In the genomic region with DNA sequence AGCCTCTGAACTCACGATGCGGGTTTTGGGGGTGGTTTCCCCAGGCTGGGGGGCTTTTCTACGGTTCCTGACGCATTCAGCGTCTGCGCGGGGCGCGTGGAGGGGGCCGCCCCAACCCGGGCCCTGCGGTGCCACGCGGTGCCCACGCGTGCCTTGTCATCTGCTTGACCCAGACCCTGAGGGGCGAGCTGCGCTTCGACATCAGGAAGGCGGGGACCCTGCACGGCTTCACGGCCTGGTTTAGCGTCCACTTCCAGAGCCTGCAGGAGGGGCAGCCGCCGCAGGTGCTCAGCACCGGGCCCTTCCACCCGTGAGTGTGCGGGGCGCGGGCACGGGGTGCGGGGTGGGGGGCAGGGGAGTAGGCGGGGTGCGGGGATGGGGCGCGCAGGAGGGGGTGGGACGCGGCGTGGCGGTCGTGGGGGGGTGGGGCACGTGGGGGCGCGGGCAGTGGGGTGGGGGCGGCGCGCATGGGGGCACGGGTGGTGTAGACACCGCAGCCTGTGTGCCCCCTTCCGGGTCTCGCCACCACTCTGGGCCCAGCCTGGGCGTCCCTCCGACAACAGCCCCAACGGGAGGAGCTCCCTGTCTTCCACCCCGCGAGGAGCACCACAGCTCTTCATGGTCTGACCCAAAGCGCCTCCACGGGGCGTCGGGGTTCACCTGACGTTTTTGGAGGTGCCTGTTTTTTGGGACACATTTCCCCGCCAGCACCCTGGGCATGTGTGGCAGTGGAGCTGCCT, we compare ENCODE assay signal across 12 cellular contexts. TPM values are rescaled to one million over a fixed set of nuclear protein-coding genes. Genes with fewer than 3 reads are reported as not detected.
DNase-seq lines count a peak whose midpoint lies in the region; ATAC-seq lines count a peak whose summit lies in the region.
"Had no signal": no experiment of that assay in that cellular context is flagged by ENCODE, and none has a peak within 500 bp of the region (broad histone marks: within the 10 kb centered on the region; RNA-seq: fewer than 3 reads in every experiment).

No MANE protein-coding gene starts in this region.

- no peaks in the 10 kb centered on the region for H3K27me3 ChIP-seq in GM23248 (replicated peaks; ENCODE audit: insufficient read depth)
- H3K27me3 ChIP-seq in iPS-18a (ENCODE audit: control insufficient read depth, insufficient read depth, low read length) = peaks cover 4% of the 10 kb centered on the region

- no peak for DNase-seq in GM23248
- DNase-seq in activated naive CD8-positive, alpha-beta T cell treated with anti-CD3 and anti-CD28 coated beads, Interleukin-2, amount 10 ng/mL, durations not matched to agents 7 days and 5 days = no peak
- no peak for DNase-seq in stimulated activated naive B cell treated with anti-CD40 and anti-IgM and Interleukin-4, amounts not matched to agents 10 μg/mL and 1 μg/mL and 100 μg/mL, for 72 hours
- DNase-seq in central memory CD4-positive, alpha-beta T cell = no peak
- no peak for DNase-seq in stimulated activated CD4-positive, alpha-beta T cell treated with anti-CD3 and anti-CD28 coated beads, Interleukin-12 subunit alpha, Interleukin-12 subunit beta, amount 100 ng/mL, for 4 hours
- DNase-seq: DMS79 treated with DMSO at 0.1 percent for 48 hours had no signal

- H4K20me1 ChIP-seq in GM23248 (ENCODE audit: insufficient read depth) = no peaks in the 10 kb centered on the region

- H3K79me2 ChIP-seq in GM23248 (ENCODE audit: insufficient read depth) = no peaks in the 10 kb centered on the region

- peak overlapping the region; percentile 45; the same call in 1 of the 2 replicates for H3K9ac ChIP-seq in GM23248
- H3K9ac ChIP-seq in iPS-18a (ENCODE audit: low read length) = no peak overlapping the region

- H3K4me1 Mint-ChIP-seq in activated naive CD8-positive, alpha-beta T cell treated with anti-CD3 and anti-CD28 coated beads, Interleukin-2, amount 10 ng/mL, durations not matched to agents 7 days and 5 days = peaks cover 15% of the 10 kb centered on the region
- no peaks in the 10 kb centered on the region for H3K4me1 Mint-ChIP-seq in stimulated activated naive B cell treated with anti-CD40 and anti-IgM and Interleukin-4, amounts not matched to agents 10 μg/mL and 1 μg/mL and 100 μg/mL, for 72 hours

- H3K36me3 ChIP-seq in GM23248 (ENCODE audit: low read depth) = peaks cover 14% of the 10 kb centered on the region; the same call in 1 of the 2 replicates
- no peaks in the 10 kb centered on the region for H3K36me3 ChIP-seq in iPS-18a (ENCODE audit: control insufficient read depth, low read depth, low read length)

- peak overlapping the region; percentile 47 for H3K4me3 Mint-ChIP-seq in activated naive CD8-positive, alpha-beta T cell treated with anti-CD3 and anti-CD28 coated beads, Interleukin-2, amount 10 ng/mL, durations not matched to agents 7 days and 5 days
- peak overlapping the region; percentile 55 to 67 for H3K4me3 Mint-ChIP-seq in stimulated activated naive B cell treated with anti-CD40 and anti-IgM and Interleukin-4, amounts not matched to agents 10 μg/mL and 1 μg/mL and 100 μg/mL, for 72 hours

- H3K9me3 Mint-ChIP-seq in activated naive CD8-positive, alpha-beta T cell treated with anti-CD3 and anti-CD28 coated beads, Interleukin-2, amount 10 ng/mL, durations not matched to agents 7 days and 5 days = peaks cover 2% of the 10 kb centered on the region
- H3K9me3 Mint-ChIP-seq in stimulated activated naive B cell treated with anti-CD40 and anti-IgM and Interleukin-4, amounts not matched to agents 10 μg/mL and 1 μg/mL and 100 μg/mL, for 72 hours = no peaks in the 10 kb centered on the region
- H3K9me3 Mint-ChIP-seq: T-cell had no signal

- H3K9me2 ChIP-seq in GM23248 (ENCODE audit: insufficient read depth) = no peaks in the 10 kb centered on the region

- WGBS in GM23248 (ENCODE audit: low coverage in 1 of 2, low lambda C conversion rate in 2 of 2, missing lambda C conversion rate in 2 of 2), 2 experiments = 33 to 45% methylated on average over 33 to 62 of the region's 62 CpGs

- H3K4me2 ChIP-seq in GM23248 (ENCODE audit: unreplicated experiment) = peak overlapping the region; percentile 54

- H3K4me3 ChIP-seq in GM23248 (peak overlapping the region; percentile 54), iPS-18a (ENCODE audit: low read length) (peak overlapping the region; percentile 23)

- H3K9me3 ChIP-seq in GM23248 (ENCODE audit: low read depth) (no peaks in the 10 kb centered on the region), iPS-18a (ENCODE audit: control insufficient read depth, low read depth, low read length) (no peaks in the 10 kb centered on the region)

- H3K27ac ChIP-seq in GM23248 (peak overlapping the region; percentile 45), iPS-18a (ENCODE audit: low read length) (no peak overlapping the region)
- H3K27ac ChIP-seq: epithelial cell of prostate had no signal

- no peak for ATAC-seq in activated naive CD8-positive, alpha-beta T cell treated with anti-CD3 and anti-CD28 coated beads, Interleukin-2, amount 10 ng/mL, durations not matched to agents 7 days and 5 days (ENCODE audit: low read depth)
- ATAC-seq in stimulated activated naive B cell treated with anti-CD40 and anti-IgM and Interleukin-4, amounts not matched to agents 10 μg/mL and 1 μg/mL and 100 μg/mL, for 72 hours (replicated peaks) = peak in 1 of 2 donors; percentile 12
- ATAC-seq in HG03175 (IDR thresholded peaks at IDR 0.05; ENCODE audit: unreplicated experiment) (no peak), GM21737 (IDR thresholded peaks at IDR 0.05; ENCODE audit: unreplicated experiment) (no peak)

- peaks cover 28% of the 10 kb centered on the region for H3F3A ChIP-seq in GM23248 (ENCODE audit: insufficient read depth)

- H3K4me1 ChIP-seq in GM23248 (ENCODE audit: insufficient read depth) (no peaks in the 10 kb centered on the region), iPS-18a (ENCODE audit: control insufficient read depth, low read depth, low read length) (no peaks in the 10 kb centered on the region)

- H3K27me3 Mint-ChIP-seq in activated naive CD8-positive, alpha-beta T cell treated with anti-CD3 and anti-CD28 coated beads, Interleukin-2, amount 10 ng/mL, durations not matched to agents 7 days and 5 days = no peaks in the 10 kb centered on the region
- peaks cover 0 to 4% of the 10 kb centered on the region in 2 donors for H3K27me3 Mint-ChIP-seq in stimulated activated naive B cell treated with anti-CD40 and anti-IgM and Interleukin-4, amounts not matched to agents 10 μg/mL and 1 μg/mL and 100 μg/mL, for 72 hours
- H3K27me3 Mint-ChIP-seq: T-cell had no signal

- no peak overlapping the region for H3K27ac Mint-ChIP-seq in activated naive CD8-positive, alpha-beta T cell treated with anti-CD3 and anti-CD28 coated beads, Interleukin-2, amount 10 ng/mL, durations not matched to agents 7 days and 5 days
- H3K27ac Mint-ChIP-seq in stimulated activated naive B cell treated with anti-CD40 and anti-IgM and Interleukin-4, amounts not matched to agents 10 μg/mL and 1 μg/mL and 100 μg/mL, for 72 hours = no peak overlapping the region
- H3K27ac Mint-ChIP-seq: T-cell had no signal

- peak overlapping the region; percentile 37; the same call in 1 of the 2 replicates for H2AFZ ChIP-seq in GM23248

- H3K36me3 Mint-ChIP-seq in activated naive CD8-positive, alpha-beta T cell treated with anti-CD3 and anti-CD28 coated beads, Interleukin-2, amount 10 ng/mL, durations not matched to agents 7 days and 5 days = peaks cover 26% of the 10 kb centered on the region
- H3K36me3 Mint-ChIP-seq in stimulated activated naive B cell treated with anti-CD40 and anti-IgM and Interleukin-4, amounts not matched to agents 10 μg/mL and 1 μg/mL and 100 μg/mL, for 72 hours = peaks cover 46 to 60% of the 10 kb centered on the region in 2 donors

- in situ Hi-C loops in GM23248 (cut with MboI) = no loop called here

- POLR2A ChIA-PET in activated naive CD8-positive, alpha-beta T cell treated with anti-CD3 and anti-CD28 coated beads, Interleukin-2, amount 10 ng/mL, durations not matched to agents 7 days and 5 days (lab: Charles Lee) = no interaction called here

RNA-seq across cellular contexts. Expression of gene PRMT2, which starts 26.3 kb away (rescaled TPM):
- total RNA-seq in GM23248 (2014; rRNA removed; shearing (Covaris generic)) = 130 and 171 TPM in 2 replicates
- 145 and 146 TPM in 2 replicates for polyA plus RNA-seq in GM23248 (2016; fragmentation: Nextera tagmentation; extraction: Ambion mirVana)
- total RNA-seq in activated naive CD8-positive, alpha-beta T cell treated with anti-CD3 and anti-CD28 coated beads, Interleukin-2, amount 10 ng/mL, durations not matched to agents 7 days and 5 days = 100 to 1,000 TPM; 153 to 157 TPM

RNA-seq across cellular contexts. Expression of gene S100B, which starts 56.9 kb away (rescaled TPM):
- not detected in 2 replicates for total RNA-seq in GM23248 (2014; rRNA removed; shearing (Covaris generic))
- polyA plus RNA-seq in GM23248 (2016; fragmentation: Nextera tagmentation; extraction: Ambion mirVana) = not detected in 2 replicates
- total RNA-seq in activated naive CD8-positive, alpha-beta T cell treated with anti-CD3 and anti-CD28 coated beads, Interleukin-2, amount 10 ng/mL, durations not matched to agents 7 days and 5 days = 10 to 100 TPM; 15.8 to 16.3 TPM
- total RNA-seq: activated T-helper 2 cell treated with anti-CD3 and anti-CD28 coated beads, Interferon-gamma antibody, Interleukin-2, Interleukin-4, amounts not matched to agents 10 μg/mL and 5 μg/mL and 100 μg/mL, durations not matched to agents 14 hours and 24 hours and 36 hours had no signal

Comparison
In these comparisons a context has a peak if more than half of its experiments do, and no peak if none do; other contexts are left out.
1. RNA of gene S100B, which starts 56.9 kb away (total RNA-seq): 15.8 to 16.3 TPM in activated naive CD8-positive, alpha-beta T cell treated with anti-CD3 and anti-CD28 coated beads, Interleukin-2, amount 10 ng/mL, durations not matched to agents 7 days and 5 days; not detected in GM23248; every median in the first group is over 10 times any median in the second.